In genomic region chr5:6711409-6712135, GRCh38 we compare ENCODE assay signal across 8 cellular contexts. TPM values are rescaled to one million over a fixed set of nuclear protein-coding genes. Genes with fewer than 3 reads are reported as not detected.
DNase-seq lines count a peak whose midpoint lies in the region; ATAC-seq and TF ChIP-seq lines count a peak whose summit lies in the region.

No MANE protein-coding gene starts in this region.

- peaks cover 19% of the 10 kb centered on the region for H4K20me1 ChIP-seq in Karpas-422 (ENCODE audit: insufficient read depth, low read depth, low read length)

- no peaks in the 10 kb centered on the region for H3K9me3 ChIP-seq in Karpas-422 (ENCODE audit: low read length)
- no peaks in the 10 kb centered on the region for H3K9me3 ChIP-seq in effector memory CD4-positive, alpha-beta T cell (ENCODE audit: control insufficient read depth, low read length)

- no peak for ATAC-seq in GM19455 (IDR thresholded peaks at IDR 0.05; ENCODE audit: unreplicated experiment)

- peak overlapping the region; percentile 87 for H3K9ac ChIP-seq in Karpas-422 (ENCODE audit: low read length)

- no peaks in the 10 kb centered on the region for H3K36me3 Mint-ChIP-seq in osteocyte (ENCODE audit: unreplicated experiment)

- H3K27me3 ChIP-seq in GM06990 (replicated peaks; ENCODE audit: control insufficient read depth, insufficient read depth, low read length) (no peaks in the 10 kb centered on the region), Karpas-422 (ENCODE audit: low read length) (no peaks in the 10 kb centered on the region)
- no peaks in the 10 kb centered on the region for H3K27me3 ChIP-seq in effector memory CD4-positive, alpha-beta T cell (replicated peaks; ENCODE audit: control insufficient read depth, insufficient read depth, low read length, poor library complexity, severe bottlenecking)

- H3K4me3 ChIP-seq in GM06990 (replicated peaks; ENCODE audit: low read depth, low read length) (peak overlapping the region; percentile 81), Karpas-422 (ENCODE audit: low read length) (peak overlapping the region; percentile 73)
- peak overlapping the region; percentile 91 for H3K4me3 ChIP-seq in effector memory CD4-positive, alpha-beta T cell (ENCODE audit: insufficient read depth, low read depth, low read length, poor library complexity, severe bottlenecking)

- peak overlapping the region; percentile 86 for H3K4me3 Mint-ChIP-seq in osteocyte (ENCODE audit: unreplicated experiment)

- H3K27me3 Mint-ChIP-seq in osteocyte (ENCODE audit: unreplicated experiment) = no peaks in the 10 kb centered on the region

- H3K9me3 Mint-ChIP-seq in osteocyte (ENCODE audit: unreplicated experiment) = no peaks in the 10 kb centered on the region

- H3K4me2 ChIP-seq in Karpas-422 (ENCODE audit: low read depth, low read length, poor library complexity, severe bottlenecking) = peak overlapping the region; percentile 81

- peak overlapping the region; percentile 94 for H3K27ac Mint-ChIP-seq in osteocyte (ENCODE audit: unreplicated experiment)

- peaks cover 25% of the 10 kb centered on the region for H3K79me2 ChIP-seq in Karpas-422 (ENCODE audit: low read length)

- TF ChIP-seq CTCF in GM06990 (IDR thresholded peaks at IDR 0.05; ENCODE audit: insufficient read depth, low read length, poor library complexity, severe bottlenecking) (no peak), osteocyte (IDR thresholded peaks at IDR 0.05) (no peak)

- DNase-seq in GM06990 (ENCODE audit: extremely low read depth, insufficient read length) = no peak
- no peak for DNase-seq in Karpas-422
- no peak for DNase-seq in effector memory CD4-positive, alpha-beta T cell
- DNase-seq in osteocyte (ENCODE audit: extremely low spot score, unreplicated experiment) = peak; percentile 48
- DNase-seq in SIG-M5 (lab: John Stamatoyannopoulos, UW) = no peak
- no peak for DNase-seq in NCI-H82 treated with DMSO at 0.1 percent for 48 hours (lab: John Stamatoyannopoulos, UW; ENCODE audit: unreplicated experiment)
- DNase-seq in SW480 (ENCODE audit: low spot score) = no peak

- H2AFZ ChIP-seq in Karpas-422 (ENCODE audit: low read length) = peak overlapping the region; percentile 95; the same call in 1 of the 2 replicates

- no peak overlapping the region for H3K27ac ChIP-seq in Karpas-422 (ENCODE audit: low read length)
- H3K27ac ChIP-seq in effector memory CD4-positive, alpha-beta T cell (ENCODE audit: insufficient read depth, low read length, poor library complexity, severe bottlenecking) = peak overlapping the region; percentile 87

- peaks cover 31% of the 10 kb centered on the region for H3K4me1 Mint-ChIP-seq in osteocyte (ENCODE audit: unreplicated experiment)

- peaks cover 27% of the 10 kb centered on the region for H3K4me1 ChIP-seq in Karpas-422 (ENCODE audit: low read length)
- peaks cover 16% of the 10 kb centered on the region for H3K4me1 ChIP-seq in effector memory CD4-positive, alpha-beta T cell (ENCODE audit: control insufficient read depth, insufficient read depth, low read length, poor library complexity, severe bottlenecking)

- no peaks in the 10 kb centered on the region; the same call in 1 of the 2 replicates for H3K36me3 ChIP-seq in GM06990 (ENCODE audit: control insufficient read depth, insufficient read depth, low read length)
- H3K36me3 ChIP-seq in Karpas-422 (ENCODE audit: insufficient read depth, low read length) = no peaks in the 10 kb centered on the region
- H3K36me3 ChIP-seq in effector memory CD4-positive, alpha-beta T cell (ENCODE audit: control insufficient read depth, insufficient read depth, low read length) = no peaks in the 10 kb centered on the region

- no peaks in the 10 kb centered on the region for H3K9me2 ChIP-seq in Karpas-422 (replicated peaks; ENCODE audit: insufficient read depth, low read length)

RNA-seq across cellular contexts. Expression of gene TENT4A, which starts 1.7 kb away (rescaled TPM):
- total RNA-seq in Karpas-422 (2014; rRNA removed; shearing (Covaris generic); ENCODE audit: low replicate concordance) = 38.1 and 45.3 TPM in 2 replicates
- 21.3 and 21.6 TPM in 2 replicates for total RNA-seq in osteocyte
